ENCODE assay signal across 38 cellular contexts in the genomic region with DNA sequence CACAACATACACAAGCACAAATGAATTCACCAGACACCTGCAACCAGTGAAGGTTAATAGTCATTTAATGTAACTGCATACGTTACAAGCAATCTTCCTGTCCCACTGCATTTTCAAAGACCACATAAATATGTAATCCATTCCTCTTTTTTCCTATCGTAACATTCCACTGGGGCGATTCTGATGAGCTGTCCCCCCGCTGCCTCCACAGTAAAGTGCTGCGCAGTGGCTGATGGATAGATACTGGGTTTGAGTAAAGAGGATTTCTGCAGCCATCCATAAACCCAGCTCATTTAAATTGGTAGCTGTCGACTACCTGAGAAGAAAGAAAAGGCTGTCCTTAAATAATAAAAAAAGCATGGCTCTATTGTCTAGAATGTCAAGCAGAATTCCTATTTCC.
"Had no signal": no experiment of that assay in that cellular context is flagged by ENCODE, and none has a peak within 500 bp of the region (broad histone marks: within the 10 kb centered on the region; RNA-seq: fewer than 3 reads in every experiment).

No MANE protein-coding gene starts in this region.

- H3K27ac Mint-ChIP-seq: activated naive CD4-positive, alpha-beta T cell treated with anti-CD3 and anti-CD28 coated beads for 36 hours; activated naive CD4-positive, alpha-beta T cell treated with anti-CD3 and anti-CD28 coated beads, Interleukin-2, amount 10 ng/mL, durations not matched to agents 7 days and 5 days; activated naive CD4-positive, alpha-beta T cell treated with anti-CD3 and anti-CD28 coated beads, Interleukin-2, amount 50 U/mL, for 24 hours; activated naive CD4-positive, alpha-beta T cell treated with anti-CD3 and anti-CD28 coated beads, Interleukin-2, amount 50 U/mL, for 72 hours; activated naive CD8-positive, alpha-beta T cell; activated naive CD8-positive, alpha-beta T cell treated with anti-CD3 and anti-CD28 coated beads for 36 hours; activated naive CD8-positive, alpha-beta T cell treated with anti-CD3 and anti-CD28 coated beads, Interleukin-2, amount 10 ng/mL, durations not matched to agents 7 days and 5 days; activated naive CD8-positive, alpha-beta T cell treated with anti-CD3 and anti-CD28 coated beads, Interleukin-2, amount 50 U/mL, for 24 hours; activated T-cell treated with anti-CD3 and anti-CD28 coated beads, Interleukin-2, amount 50 U/mL, for 24 hours; activated T-cell treated with anti-CD3 and anti-CD28 coated beads, Interleukin-2, amount 50 U/mL, for 72 hours; activated T-helper 1 cell treated with anti-CD3 and anti-CD28 coated beads, Interleukin-12 subunit alpha, Interleukin-12 subunit beta, Interleukin-2, Interleukin-4 antibody, amounts not matched to agents 30 ng/mL and 10 ng/mL and 1 ng/mL, durations not matched to agents 14 hours and 24 hours and 36 hours; activated T-helper 17 cell treated with anti-CD3 and anti-CD28 coated beads, Interleukin-2, amount 50 U/mL, for 72 hours; activated T-helper 2 cell treated with anti-CD3 and anti-CD28 coated beads, Interferon-gamma antibody, Interleukin-2, Interleukin-4, amounts not matched to agents 10 μg/mL and 5 μg/mL and 100 μg/mL, durations not matched to agents 14 hours and 24 hours and 36 hours; brain had no signal

- H3K4me1 ChIP-seq: breast epithelium had no signal

- H3K4me3 Mint-ChIP-seq: activated naive CD4-positive, alpha-beta T cell treated with anti-CD3 and anti-CD28 coated beads for 36 hours; activated naive CD4-positive, alpha-beta T cell treated with anti-CD3 and anti-CD28 coated beads, Interleukin-2, amount 10 ng/mL, durations not matched to agents 7 days and 5 days; activated naive CD4-positive, alpha-beta T cell treated with anti-CD3 and anti-CD28 coated beads, Interleukin-2, amount 50 U/mL, for 24 hours; activated naive CD8-positive, alpha-beta T cell; activated naive CD8-positive, alpha-beta T cell treated with anti-CD3 and anti-CD28 coated beads for 36 hours; activated naive CD8-positive, alpha-beta T cell treated with anti-CD3 and anti-CD28 coated beads, Interleukin-2, amount 10 ng/mL, durations not matched to agents 7 days and 5 days; activated naive CD8-positive, alpha-beta T cell treated with anti-CD3 and anti-CD28 coated beads, Interleukin-2, amount 50 U/mL, for 24 hours; activated T-cell treated with anti-CD3 and anti-CD28 coated beads, Interleukin-2, amount 50 U/mL, for 24 hours; activated T-cell treated with anti-CD3 and anti-CD28 coated beads, Interleukin-2, amount 50 U/mL, for 4 hours; activated T-cell treated with anti-CD3 and anti-CD28 coated beads, Interleukin-2, amount 50 U/mL, for 72 hours; activated T-helper 1 cell treated with anti-CD3 and anti-CD28 coated beads, Interleukin-12 subunit alpha, Interleukin-12 subunit beta, Interleukin-2, Interleukin-4 antibody, amounts not matched to agents 30 ng/mL and 10 ng/mL and 1 ng/mL, durations not matched to agents 14 hours and 24 hours and 36 hours; activated T-helper 17 cell treated with anti-CD3 and anti-CD28 coated beads, Interleukin-2, amount 50 U/mL, for 72 hours; brain; central memory CD8-positive, alpha-beta T cell had no signal

- H3K9me3 ChIP-seq: adrenal gland, ascending aorta, body of pancreas, breast epithelium had no signal

- H3K9me3 Mint-ChIP-seq: activated naive CD4-positive, alpha-beta T cell treated with anti-CD3 and anti-CD28 coated beads for 36 hours; activated naive CD4-positive, alpha-beta T cell treated with anti-CD3 and anti-CD28 coated beads, Interleukin-2, amount 10 ng/mL, durations not matched to agents 7 days and 5 days; activated naive CD4-positive, alpha-beta T cell treated with anti-CD3 and anti-CD28 coated beads, Interleukin-2, amount 50 U/mL, for 24 hours; activated naive CD4-positive, alpha-beta T cell treated with anti-CD3 and anti-CD28 coated beads, Interleukin-2, amount 50 U/mL, for 72 hours; activated naive CD8-positive, alpha-beta T cell treated with anti-CD3 and anti-CD28 coated beads, Interleukin-2, amount 10 ng/mL, durations not matched to agents 7 days and 5 days; activated naive CD8-positive, alpha-beta T cell treated with anti-CD3 and anti-CD28 coated beads, Interleukin-2, amount 50 U/mL, for 24 hours; activated T-cell treated with anti-CD3 and anti-CD28 coated beads, Interleukin-2, amount 50 U/mL, for 24 hours; activated T-cell treated with anti-CD3 and anti-CD28 coated beads, Interleukin-2, amount 50 U/mL, for 4 hours; activated T-cell treated with anti-CD3 and anti-CD28 coated beads, Interleukin-2, amount 50 U/mL, for 72 hours; activated T-helper 1 cell treated with anti-CD3 and anti-CD28 coated beads, Interleukin-12 subunit alpha, Interleukin-12 subunit beta, Interleukin-2, Interleukin-4 antibody, amounts not matched to agents 30 ng/mL and 10 ng/mL and 1 ng/mL, durations not matched to agents 14 hours and 24 hours and 36 hours; activated T-helper 17 cell treated with anti-CD3 and anti-CD28 coated beads, Interleukin-2, amount 50 U/mL, for 72 hours; activated T-helper 2 cell treated with anti-CD3 and anti-CD28 coated beads, Interferon-gamma antibody, Interleukin-2, Interleukin-4, amounts not matched to agents 10 μg/mL and 5 μg/mL and 100 μg/mL, durations not matched to agents 14 hours and 24 hours and 36 hours; central memory CD8-positive, alpha-beta T cell had no signal

- H3K4me1 Mint-ChIP-seq: activated naive CD4-positive, alpha-beta T cell treated with anti-CD3 and anti-CD28 coated beads, Interleukin-2, amount 10 ng/mL, durations not matched to agents 7 days and 5 days; activated naive CD4-positive, alpha-beta T cell treated with anti-CD3 and anti-CD28 coated beads, Interleukin-2, amount 50 U/mL, for 24 hours; activated naive CD8-positive, alpha-beta T cell treated with anti-CD3 and anti-CD28 coated beads for 36 hours; activated naive CD8-positive, alpha-beta T cell treated with anti-CD3 and anti-CD28 coated beads, Interleukin-2, amount 10 ng/mL, durations not matched to agents 7 days and 5 days; activated naive CD8-positive, alpha-beta T cell treated with anti-CD3 and anti-CD28 coated beads, Interleukin-2, amount 50 U/mL, for 24 hours; activated T-helper 17 cell treated with anti-CD3 and anti-CD28 coated beads, Interleukin-2, amount 50 U/mL, for 72 hours; central memory CD8-positive, alpha-beta T cell had no signal

- DNase-seq: activated effector memory CD4-positive, alpha-beta T cell treated with anti-CD3 and anti-CD28 coated beads, Interleukin-2, amount 50 U/mL, for 16 hours; activated effector memory CD4-positive, alpha-beta T cell treated with Interleukin-2 at 50 U/mL for 16 hours; activated gamma-delta T cell; activated gamma-delta T cell treated with Interleukin-2 at 50 U/mL for 16 hours; activated naive CD4-positive, alpha-beta T cell; activated naive CD4-positive, alpha-beta T cell treated with anti-CD3 and anti-CD28 coated beads for 36 hours; activated naive CD4-positive, alpha-beta T cell treated with anti-CD3 and anti-CD28 coated beads, Interleukin-2, amount 10 ng/mL, durations not matched to agents 7 days and 5 days; activated naive CD4-positive, alpha-beta T cell treated with anti-CD3 and anti-CD28 coated beads, Interleukin-2, amount 50 U/mL, for 16 hours; activated naive CD4-positive, alpha-beta T cell treated with Interleukin-2 at 50 U/mL for 16 hours; activated naive CD8-positive, alpha-beta T cell treated with anti-CD3 and anti-CD28 coated beads for 36 hours; activated naive CD8-positive, alpha-beta T cell treated with anti-CD3 and anti-CD28 coated beads, Interleukin-2, amount 10 ng/mL, durations not matched to agents 7 days and 5 days; activated naive CD8-positive, alpha-beta T cell treated with anti-CD3 and anti-CD28 coated beads, Interleukin-2, amount 50 U/mL, for 24 hours; activated T-cell treated with anti-CD3 and anti-CD28 coated beads, Interleukin-2, amount 50 U/mL, for 1 hour; activated T-cell treated with anti-CD3 and anti-CD28 coated beads, Interleukin-2, amount 50 U/mL, for 24 hours; activated T-cell treated with anti-CD3 and anti-CD28 coated beads, Interleukin-2, amount 50 U/mL, for 4 hours; activated T-cell treated with anti-CD3 and anti-CD28 coated beads, Interleukin-2, amount 50 U/mL, for 48 hours; activated T-cell treated with anti-CD3 and anti-CD28 coated beads, Interleukin-2, amount 50 U/mL, for 72 hours; adrenal gland; amniotic stem cell; amygdala; anterior cingulate cortex; aorta; body of pancreas; brain microvascular endothelial cell; caudate nucleus; central memory CD4-positive, alpha-beta T cell; cerebellar nuclear complex had no signal

- H3K27ac ChIP-seq: adrenal gland, ascending aorta, body of pancreas, brain microvascular endothelial cell, breast epithelium, cardiac muscle cell had no signal

- H3K36me3 ChIP-seq: adrenal gland, ascending aorta, brain microvascular endothelial cell, breast epithelium, cardiac muscle cell had no signal

- H3K27me3 ChIP-seq: adrenal gland, ascending aorta, body of pancreas, brain microvascular endothelial cell, breast epithelium, cardiac muscle cell had no signal

- H3K4me3 ChIP-seq: adrenal gland, ascending aorta, body of pancreas, breast epithelium, cardiac muscle cell had no signal

- H3K36me3 Mint-ChIP-seq: activated naive CD4-positive, alpha-beta T cell treated with anti-CD3 and anti-CD28 coated beads, Interleukin-2, amount 10 ng/mL, durations not matched to agents 7 days and 5 days; activated naive CD4-positive, alpha-beta T cell treated with anti-CD3 and anti-CD28 coated beads, Interleukin-2, amount 50 U/mL, for 24 hours; activated naive CD4-positive, alpha-beta T cell treated with anti-CD3 and anti-CD28 coated beads, Interleukin-2, amount 50 U/mL, for 72 hours; activated naive CD8-positive, alpha-beta T cell; activated naive CD8-positive, alpha-beta T cell treated with anti-CD3 and anti-CD28 coated beads for 36 hours; activated naive CD8-positive, alpha-beta T cell treated with anti-CD3 and anti-CD28 coated beads, Interleukin-2, amount 10 ng/mL, durations not matched to agents 7 days and 5 days had no signal
